Comparison of ENCODE assay signal across 22 cellular contexts in the genomic region with DNA sequence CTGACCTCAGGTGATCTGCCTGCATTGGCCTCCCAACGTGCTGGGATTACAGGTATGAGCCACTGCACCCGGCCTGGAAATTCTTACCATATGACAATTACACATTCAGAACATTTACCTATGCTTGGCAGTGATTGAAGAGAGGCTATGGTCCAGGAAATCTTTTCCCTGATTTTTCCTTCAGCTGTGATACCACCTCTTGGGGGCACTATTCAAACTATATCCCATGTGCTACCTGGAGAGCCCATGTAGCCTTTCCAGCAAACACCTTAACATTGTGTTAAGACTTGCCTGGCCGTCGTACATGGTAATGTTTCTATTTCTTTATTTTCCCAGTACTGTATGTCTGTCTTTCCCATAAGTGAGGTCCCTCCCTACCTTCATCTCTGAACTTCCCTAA.
"Had no signal": no experiment of that assay in that cellular context is flagged by ENCODE, and none has a peak within 500 bp of the region (broad histone marks: within the 10 kb centered on the region; RNA-seq: fewer than 3 reads in every experiment).

No MANE protein-coding gene starts in this region.

- H3K27ac ChIP-seq: breast epithelium, esophagus muscularis mucosa, heart right ventricle, spleen, tibial nerve had no signal

- H3K4me3 ChIP-seq: breast epithelium, esophagus muscularis mucosa, heart right ventricle, spleen, tibial nerve had no signal

- H3K9me3 Mint-ChIP-seq: activated B cell treated with CpG ODN at 0.5 μM for 24 hours; activated naive CD4-positive, alpha-beta T cell treated with anti-CD3 and anti-CD28 coated beads, Interleukin-2, amount 50 U/mL, for 72 hours; activated T-helper 2 cell treated with anti-CD3 and anti-CD28 coated beads, Interferon-gamma antibody, Interleukin-2, Interleukin-4, amounts not matched to agents 10 μg/mL and 5 μg/mL and 100 μg/mL, durations not matched to agents 14 hours and 24 hours and 36 hours; naive B cell had no signal

- ATAC-seq: activated CD8-positive, alpha-beta memory T cell treated with anti-CD3 and anti-CD28 coated beads, Interleukin-2, amount 10 ng/mL, durations not matched to agents 7 days and 5 days; activated CD8-positive, alpha-beta T cell treated with anti-CD3 and anti-CD28 coated beads, Interleukin-2, amount 10 ng/mL, durations not matched to agents 7 days and 5 days; activated naive CD4-positive, alpha-beta T cell treated with anti-CD3 and anti-CD28 coated beads, Interleukin-2, amount 50 U/mL, for 72 hours; heart right ventricle; left cardiac atrium; left ventricle myocardium superior; right cardiac atrium had no signal

- H3K4me1 ChIP-seq: breast epithelium had no signal

- H3K36me3 ChIP-seq: breast epithelium had no signal

- H3K36me3 Mint-ChIP-seq: activated CD8-positive, alpha-beta memory T cell treated with anti-CD3 and anti-CD28 coated beads, Interleukin-2, amount 10 ng/mL, durations not matched to agents 7 days and 5 days had no signal

- H3K4me3 Mint-ChIP-seq: activated B cell treated with CpG ODN at 0.5 μM for 24 hours; activated CD8-positive, alpha-beta memory T cell treated with anti-CD3 and anti-CD28 coated beads, Interleukin-2, amount 10 ng/mL, durations not matched to agents 7 days and 5 days; activated CD8-positive, alpha-beta T cell treated with anti-CD3 and anti-CD28 coated beads, Interleukin-2, amount 10 ng/mL, durations not matched to agents 7 days and 5 days; naive B cell had no signal

- H3K27me3 Mint-ChIP-seq: activated B cell treated with CpG ODN at 0.5 μM for 24 hours; activated CD8-positive, alpha-beta memory T cell treated with anti-CD3 and anti-CD28 coated beads, Interleukin-2, amount 10 ng/mL, durations not matched to agents 7 days and 5 days; naive B cell had no signal

- H3K27me3 ChIP-seq: breast epithelium, esophagus muscularis mucosa, heart right ventricle, spleen, tibial nerve had no signal

- H3K9me3 ChIP-seq: breast epithelium, esophagus muscularis mucosa, heart right ventricle, spleen, tibial nerve had no signal

- FAIRE-seq: keratinocyte had no signal

- DNase-seq: activated B cell treated with CpG ODN at 0.5 μM for 24 hours; activated CD8-positive, alpha-beta memory T cell treated with anti-CD3 and anti-CD28 coated beads, Interleukin-2, amount 10 ng/mL, durations not matched to agents 7 days and 5 days; activated CD8-positive, alpha-beta T cell treated with anti-CD3 and anti-CD28 coated beads, Interleukin-2, amount 10 ng/mL, durations not matched to agents 7 days and 5 days; activated naive CD4-positive, alpha-beta T cell; activated T-cell treated with anti-CD3 and anti-CD28 coated beads, Interleukin-2, amount 50 U/mL, for 48 hours; central memory CD4-positive, alpha-beta T cell; foreskin melanocyte; heart right ventricle; left cardiac atrium; left ventricle myocardium superior; mammary epithelial cell; naive B cell; right cardiac atrium; spleen; stimulated activated naive CD4-positive, alpha-beta T cell treated with Interleukin-2 at 50 U/mL for 16 hours; T-helper 2 cell had no signal

- H3K27ac Mint-ChIP-seq: activated B cell treated with CpG ODN at 0.5 μM for 24 hours; activated CD8-positive, alpha-beta memory T cell treated with anti-CD3 and anti-CD28 coated beads, Interleukin-2, amount 10 ng/mL, durations not matched to agents 7 days and 5 days; activated CD8-positive, alpha-beta T cell treated with anti-CD3 and anti-CD28 coated beads, Interleukin-2, amount 10 ng/mL, durations not matched to agents 7 days and 5 days; activated naive CD4-positive, alpha-beta T cell treated with anti-CD3 and anti-CD28 coated beads, Interleukin-2, amount 50 U/mL, for 72 hours; activated T-helper 2 cell treated with anti-CD3 and anti-CD28 coated beads, Interferon-gamma antibody, Interleukin-2, Interleukin-4, amounts not matched to agents 10 μg/mL and 5 μg/mL and 100 μg/mL, durations not matched to agents 14 hours and 24 hours and 36 hours had no signal
